Comparison of ENCODE assay signal across 10 cellular contexts in genomic region chr12:54036620-54037359, GRCh38. TPM values are rescaled to one million over a fixed set of nuclear protein-coding genes. Genes with fewer than 3 reads are reported as not detected.
DNase-seq lines count a peak whose midpoint lies in the region; ATAC-seq, FAIRE-seq and TF ChIP-seq lines count a peak whose summit lies in the region.
"Had no signal": no experiment of that assay in that cellular context is flagged by ENCODE, and none has a peak within 500 bp of the region (broad histone marks: within the 10 kb centered on the region; RNA-seq: fewer than 3 reads in every experiment).

No MANE protein-coding gene starts in this region.

- H3K36me3 ChIP-seq in keratinocyte (ENCODE audit: control insufficient read depth in 2 of 2, extremely low read depth in 1 of 2, insufficient read depth in 2 of 2, low read length in 2 of 2) = no peaks in the 10 kb centered on the region

- no peaks in the 10 kb centered on the region for H3K9me1 ChIP-seq in keratinocyte (ENCODE audit: control insufficient read depth, extremely low read depth, insufficient read depth, low read length)

- DNase-seq in AG20443 (ENCODE audit: low spot score) (peak; percentile 74), NCI-H69 (lab: John Stamatoyannopoulos, UW) (peak; percentile 84), keratinocyte (ENCODE audit: low read depth, low spot score) (no peak), dermis blood vessel endothelial cell (no peak), NCI-H510A treated with DMSO at 0.1 percent for 48 hours (lab: John Stamatoyannopoulos, UW) (no peak)
- DNase-seq: activated CD4-positive, CD25-positive, alpha-beta regulatory T cell treated with anti-CD3 and anti-CD28 coated beads, Interleukin-2, amount 50 U/mL, for 72 hours had no signal

- H3K9me3 ChIP-seq in keratinocyte (ENCODE audit: control insufficient read depth, low read depth, low read length) = no peaks in the 10 kb centered on the region

- no peaks in the 10 kb centered on the region for H3K79me2 ChIP-seq in keratinocyte (ENCODE audit: control insufficient read depth, insufficient read depth, low read length)
- H3K79me2 ChIP-seq: hepatocyte had no signal

- H3K27me3 ChIP-seq in keratinocyte (ENCODE audit: control insufficient read depth, extremely low read depth, insufficient read depth, low read length) = peaks cover 3% of the 10 kb centered on the region

- peak; percentile 70 to 79 (median 75) for TF ChIP-seq CTCF in keratinocyte (optimal IDR thresholded peaks at IDR 0.05 in 1 of 3, IDR thresholded peaks at IDR 0.05 in 1 of 3, conservative IDR thresholded peaks at IDR 0.05 in 1 of 3; ENCODE audit: extremely low read depth in 1 of 3, insufficient read depth in 2 of 3, low read length in 3 of 3)

- H2AFZ ChIP-seq in keratinocyte (ENCODE audit: control insufficient read depth, low read length) = no peak overlapping the region
- H2AFZ ChIP-seq: hepatocyte had no signal

- H3K4me3 ChIP-seq in keratinocyte (ENCODE audit: control insufficient read depth in 2 of 3, extremely low read depth in 1 of 3, insufficient read depth in 2 of 3, low read depth in 1 of 3, low read length in 3 of 3) = no peak overlapping the region
- H3K4me3 ChIP-seq: hepatocyte had no signal

- FAIRE-seq in keratinocyte (lab: Jason Lieb, UNC) = peak; percentile 91

- ATAC-seq in GM19463 (IDR thresholded peaks at IDR 0.05; ENCODE audit: unreplicated experiment) = peak; percentile 66
- no peak for ATAC-seq in HG02798 (IDR thresholded peaks at IDR 0.05; ENCODE audit: poor library complexity, unreplicated experiment)
- no peak for ATAC-seq in activated CD4-positive, CD25-positive, alpha-beta regulatory T cell treated with anti-CD3 and anti-CD28 coated beads, Interleukin-2, amount 50 U/mL, for 24 hours

- H3K4me2 ChIP-seq in keratinocyte (ENCODE audit: control insufficient read depth, extremely low read depth, insufficient read depth, low read depth, low read length) = peak overlapping the region; percentile 44
- H3K4me2 ChIP-seq: hepatocyte had no signal

- dilution Hi-C loops in keratinocyte (cut with MboI; ENCODE audit: extremely low pct_ligation_motif_present, low sequenced_read_pairs) = no loop called here

- peaks cover 39% of the 10 kb centered on the region for H3K4me1 ChIP-seq in keratinocyte (ENCODE audit: control insufficient read depth, extremely low read depth, insufficient read depth, low read length)

- no peaks in the 10 kb centered on the region for H4K20me1 ChIP-seq in keratinocyte (ENCODE audit: control insufficient read depth, extremely low read depth, insufficient read depth, low read length)

- no peak overlapping the region for H3K9ac ChIP-seq in keratinocyte (ENCODE audit: control insufficient read depth, extremely low read depth, insufficient read depth, low read length)

- no peak overlapping the region for H3K27ac ChIP-seq in keratinocyte (ENCODE audit: control insufficient read depth, insufficient read depth, low read length)
- H3K27ac ChIP-seq: hepatocyte had no signal

RNA-seq across cellular contexts. Expression of gene HOXC5, which starts 3.9 kb away (rescaled TPM):
- polyA plus RNA-seq in keratinocyte = 0.18 to 0.73 TPM (median 0.33 TPM) in 3 replicates
- not detected for polyA plus RNA-seq in keratinocyte (2011; ENCODE audit: low read depth)
- polyA plus RNA-seq in keratinocyte (2011; cell fraction: cytosol; rRNA removed) = 0.21 and 0.69 TPM in 2 replicates
- 0.59 and 0.97 TPM in 2 replicates for polyA plus RNA-seq in keratinocyte (2011; cell fraction: nucleus; rRNA removed)
- polyA plus RNA-seq in keratinocyte (2012; ENCODE audit: low replicate concordance) = 0.71 TPM in 1 of 2 replicates, not detected in the other
- 0.13 to 1.1 TPM (median 0.42 TPM) in 3 replicates for polyA minus RNA-seq in keratinocyte
- not detected for polyA minus RNA-seq in keratinocyte (2011; cell fraction: cytosol; rRNA and poly(A)+ RNA removed)
- polyA minus RNA-seq in keratinocyte (2011; cell fraction: nucleus; rRNA and poly(A)+ RNA removed) = 0.42 and 0.93 TPM in 2 replicates
- total RNA-seq in dermis blood vessel endothelial cell = not detected in 2 replicates

RNA-seq across cellular contexts. Expression of gene HOXC6, which starts 8.6 kb away (rescaled TPM):
- 3.7 to 5.6 TPM (median 4.7 TPM) in 3 replicates for polyA plus RNA-seq in keratinocyte
- polyA plus RNA-seq in keratinocyte (2011; ENCODE audit: low read depth) = 4.3 TPM
- polyA plus RNA-seq in keratinocyte (2011; cell fraction: cytosol; rRNA removed) = 3.6 and 4.6 TPM in 2 replicates
- polyA plus RNA-seq in keratinocyte (2011; cell fraction: nucleus; rRNA removed) = 9.2 and 13.8 TPM in 2 replicates
- 2.9 and 6.1 TPM in 2 replicates for polyA plus RNA-seq in keratinocyte (2012; ENCODE audit: low replicate concordance)
- polyA minus RNA-seq in keratinocyte = 3.5 to 4.5 TPM (median 4.0 TPM) in 3 replicates
- polyA minus RNA-seq in keratinocyte (2011; cell fraction: cytosol; rRNA and poly(A)+ RNA removed) = 0.96 TPM
- 2.5 and 2.9 TPM in 2 replicates for polyA minus RNA-seq in keratinocyte (2011; cell fraction: nucleus; rRNA and poly(A)+ RNA removed)
- under 0.01 and 0.05 TPM in 2 replicates for total RNA-seq in dermis blood vessel endothelial cell

RNA-seq across cellular contexts. Expression of gene HOXC4, which starts 16.8 kb away (rescaled TPM):
- 0.81 to 1.8 TPM (median 1.8 TPM) in 3 replicates for polyA plus RNA-seq in keratinocyte
- 0.19 TPM for polyA plus RNA-seq in keratinocyte (2011; ENCODE audit: low read depth)
- polyA plus RNA-seq in keratinocyte (2011; cell fraction: cytosol; rRNA removed) = 0.73 and 1.2 TPM in 2 replicates
- 2.1 and 3.1 TPM in 2 replicates for polyA plus RNA-seq in keratinocyte (2011; cell fraction: nucleus; rRNA removed)
- polyA plus RNA-seq in keratinocyte (2012; ENCODE audit: low replicate concordance) = 1.1 and 2.3 TPM in 2 replicates
- 0.16 to 1.5 TPM in 2 of 3 replicates, not detected in the other for polyA minus RNA-seq in keratinocyte
- not detected for polyA minus RNA-seq in keratinocyte (2011; cell fraction: cytosol; rRNA and poly(A)+ RNA removed)
- 0.39 TPM in 1 of 2 replicates, not detected in the other for polyA minus RNA-seq in keratinocyte (2011; cell fraction: nucleus; rRNA and poly(A)+ RNA removed)
- not detected in 2 replicates for total RNA-seq in dermis blood vessel endothelial cell

RNA-seq across cellular contexts. Expression of gene HOXC8, which starts 28.0 kb away (rescaled TPM):
- 1.8 to 3.8 TPM (median 2.0 TPM) in 3 replicates for polyA plus RNA-seq in keratinocyte
- polyA plus RNA-seq in keratinocyte (2011; ENCODE audit: low read depth) = 2.1 TPM
- 3.3 TPM in 2 replicates for polyA plus RNA-seq in keratinocyte (2011; cell fraction: cytosol; rRNA removed)
- polyA plus RNA-seq in keratinocyte (2011; cell fraction: nucleus; rRNA removed) = 4.2 and 4.7 TPM in 2 replicates
- 2.0 and 3.3 TPM in 2 replicates for polyA plus RNA-seq in keratinocyte (2012; ENCODE audit: low replicate concordance)
- 1.3 to 2.3 TPM (median 1.5 TPM) in 3 replicates for polyA minus RNA-seq in keratinocyte
- polyA minus RNA-seq in keratinocyte (2011; cell fraction: cytosol; rRNA and poly(A)+ RNA removed) = 2.1 TPM
- polyA minus RNA-seq in keratinocyte (2011; cell fraction: nucleus; rRNA and poly(A)+ RNA removed) = 1.4 and 1.6 TPM in 2 replicates
- total RNA-seq in dermis blood vessel endothelial cell = not detected in 2 replicates

RNA-seq across cellular contexts. Expression of gene HOXC9, which starts 36.8 kb away (rescaled TPM):
- 1.1 to 3.3 TPM (median 1.8 TPM) in 3 replicates for polyA plus RNA-seq in keratinocyte
- polyA plus RNA-seq in keratinocyte (2011; ENCODE audit: low read depth) = 2.9 TPM
- 2.4 and 2.9 TPM in 2 replicates for polyA plus RNA-seq in keratinocyte (2011; cell fraction: cytosol; rRNA removed)
- polyA plus RNA-seq in keratinocyte (2011; cell fraction: nucleus; rRNA removed) = 3.1 and 3.7 TPM in 2 replicates
- polyA plus RNA-seq in keratinocyte (2012; ENCODE audit: low replicate concordance) = 3.5 and 4.4 TPM in 2 replicates
- 0.23 to 1.4 TPM (median 0.90 TPM) in 3 replicates for polyA minus RNA-seq in keratinocyte
- polyA minus RNA-seq in keratinocyte (2011; cell fraction: cytosol; rRNA and poly(A)+ RNA removed) = 2.1 TPM
- polyA minus RNA-seq in keratinocyte (2011; cell fraction: nucleus; rRNA and poly(A)+ RNA removed) = 1.2 and 1.4 TPM in 2 replicates
- total RNA-seq in dermis blood vessel endothelial cell = 0.28 and 0.68 TPM in 2 replicates

Comparison
In these comparisons a context has a peak if more than half of its experiments do, and no peak if none do; other contexts are left out.
1. DNase-seq: peak in AG20443 (single experiment) and NCI-H69 (single experiment); none in keratinocyte (single experiment), dermis blood vessel endothelial cell (single experiment) and NCI-H510A treated with DMSO at 0.1 percent for 48 hours (single experiment).